16 cellular contexts compared by ENCODE assay signal in genomic region chr2:64952896-64953482, GRCh38. TPM values are rescaled to one million over a fixed set of nuclear protein-coding genes. Genes with fewer than 3 reads are reported as not detected.
DNase-seq lines count a peak whose midpoint lies in the region; ATAC-seq, FAIRE-seq and TF ChIP-seq lines count a peak whose summit lies in the region.
"Had no signal": no experiment of that assay in that cellular context is flagged by ENCODE, and none has a peak within 500 bp of the region (broad histone marks: within the 10 kb centered on the region; RNA-seq: fewer than 3 reads in every experiment).

No MANE protein-coding gene starts in this region.

- DNase-seq in AG08396 (ENCODE audit: low spot score), result peak; percentile 61
- peak; percentile 79 for DNase-seq in LHCN-M2 (ENCODE audit: low read depth)
- peak; percentile 83 for DNase-seq in brain pericyte (ENCODE audit: low read depth, low spot score)
- peak; percentile 93 for DNase-seq in iris pigment epithelial cell (ENCODE audit: low read depth)
- no peak for DNase-seq in NCI-H2227 treated with DMSO at 0.1 percent for 48 hours (lab: John Stamatoyannopoulos, UW)
- DNase-seq in NCI-H2171 (lab: John Stamatoyannopoulos, UW), result no peak
- no peak for DNase-seq in H54 (ENCODE audit: insufficient read length, low spot score)
- DNase-seq: activated naive CD4-positive, alpha-beta T cell; esophagus squamous epithelium; NCI-H1417; NCI-H526; stimulated activated CD4-positive, alpha-beta T cell treated with anti-CD3 and anti-CD28 coated beads, Interleukin-2, amount 100 ng/mL, for 24 hours had no signal

- ATAC-seq in GM21526 (IDR thresholded peaks at IDR 0.05; ENCODE audit: low FRiP score, unreplicated experiment), result no peak
- ATAC-seq: Right ventricle myocardium inferior had no signal

- no peak for FAIRE-seq in H54 (lab: Jason Lieb, UNC)
- FAIRE-seq: GM18507, HepG2 had no signal

- no peak for TF ChIP-seq POLR2A in H54 (IDR thresholded peaks at IDR 0.05; ENCODE audit: low read depth, low read length)

RNA-seq across cellular contexts. Expression of gene SLC1A4, which starts 36.2 kb away (rescaled TPM):
- total RNA-seq in LHCN-M2 (2014; rRNA removed), result 2.8 and 4.0 TPM in 2 replicates
- polyA plus RNA-seq in LHCN-M2 (2012), result 6.0 TPM

Comparison
In these comparisons a context has a peak if more than half of its experiments do, and no peak if none do; other contexts are left out.
1. DNase-seq: peak in AG08396 (single experiment), LHCN-M2 (single experiment), brain pericyte (single experiment) and iris pigment epithelial cell (single experiment); none in NCI-H2227 treated with DMSO at 0.1 percent for 48 hours (single experiment), NCI-H2171 (single experiment) and H54 (single experiment).